7 cellular contexts compared by ENCODE assay signal in genomic region chr3:148992027-148992634, GRCh38. TPM values are rescaled to one million over a fixed set of nuclear protein-coding genes. Genes with fewer than 3 reads are reported as not detected.
DNase-seq lines count a peak whose midpoint lies in the region; ATAC-seq, FAIRE-seq and TF ChIP-seq lines count a peak whose summit lies in the region.

No MANE protein-coding gene starts in this region.

- no peaks in the 10 kb centered on the region for H3K9me3 Mint-ChIP-seq in T-helper 2 cell treated with Interferon-gamma antibody and Interleukin-4, amounts not matched to agents 5 μg/mL and 100 μg/mL, for 36 hours
- no peaks in the 10 kb centered on the region for H3K9me3 Mint-ChIP-seq in stimulated activated effector memory CD8-positive, alpha-beta T cell treated with anti-CD3 and anti-CD28 coated beads, Interleukin-12 subunit alpha, Interleukin-12 subunit beta, amount 100 ng/mL, for 72 hours

- peaks cover 2 to 14% of the 10 kb centered on the region in 2 experiments; a peak in 3 of 5 replicates for H3K36me3 ChIP-seq in HepG2 (replicated peaks in 1 of 2; ENCODE audit: control insufficient read depth in 1 of 2, insufficient read depth in 2 of 2, low read length in 2 of 2)

- FAIRE-seq in HepG2 (lab: Jason Lieb, UNC) = no peak

- H3K27me3 Mint-ChIP-seq in T-helper 2 cell treated with Interferon-gamma antibody and Interleukin-4, amounts not matched to agents 5 μg/mL and 100 μg/mL, for 36 hours (ENCODE audit: low read depth) = no peaks in the 10 kb centered on the region

- intact Hi-C loops in HepG2 (cut with micrococcal nuclease; ENCODE audit: unreplicated experiment) = loop anchor here (2.0 kb wide), 1 partner anchor 19 kb away; no protein-coding TSS in a partner anchor

- H3K4me2 ChIP-seq in HepG2 (ENCODE audit: low read depth, low read length) = peak overlapping the region; percentile 70

- peaks cover 0 to 18% of the 10 kb centered on the region in 2 experiments; a peak in 2 of 5 replicates for H3K27me3 ChIP-seq in HepG2 (ENCODE audit: control insufficient read depth in 1 of 2, insufficient read depth in 2 of 2, low read length in 2 of 2)

- H3K4me3 ChIP-seq in GM08714 (ENCODE audit: low read length) (peak overlapping the region; percentile 93), HepG2 (replicated peaks in 1 of 3; ENCODE audit: insufficient read depth in 1 of 3, low read depth in 2 of 3, low read length in 3 of 3) (peak overlapping the region; percentile 85 to 88 (median 87))

- peak overlapping the region; percentile 76 for H3K27ac Mint-ChIP-seq in T-helper 2 cell treated with Interferon-gamma antibody and Interleukin-4, amounts not matched to agents 5 μg/mL and 100 μg/mL, for 36 hours
- H3K27ac Mint-ChIP-seq in stimulated activated effector memory CD8-positive, alpha-beta T cell treated with anti-CD3 and anti-CD28 coated beads, Interleukin-12 subunit alpha, Interleukin-12 subunit beta, amount 100 ng/mL, for 72 hours = peak overlapping the region; percentile 96

- DNase-seq in T-helper 2 cell treated with Interferon-gamma antibody and Interleukin-4, amounts not matched to agents 5 μg/mL and 100 μg/mL, for 36 hours (ENCODE audit: low spot score) = peak; percentile 27
- DNase-seq in HepG2 (ENCODE audit: low spot score) = peak; percentile 8
- DNase-seq in stimulated activated effector memory CD8-positive, alpha-beta T cell treated with anti-CD3 and anti-CD28 coated beads, Interleukin-12 subunit alpha, Interleukin-12 subunit beta, amount 100 ng/mL, for 72 hours (ENCODE audit: low spot score in 2 of 2) = peak; percentile 28 to 75

- peak overlapping the region; percentile 79 for H3K4me3 Mint-ChIP-seq in T-helper 2 cell treated with Interferon-gamma antibody and Interleukin-4, amounts not matched to agents 5 μg/mL and 100 μg/mL, for 36 hours
- H3K4me3 Mint-ChIP-seq in stimulated activated effector memory CD8-positive, alpha-beta T cell treated with anti-CD3 and anti-CD28 coated beads, Interleukin-12 subunit alpha, Interleukin-12 subunit beta, amount 100 ng/mL, for 72 hours = peak overlapping the region; percentile 82

- CTCF ChIA-PET in HepG2 (lab: Yijun Ruan, JAX; ENCODE audit: low intra/inter-chr PET ratio, low total read pairs) = no interaction called here

- TF ChIP-seq EP300 in HepG2 (IDR thresholded peaks at IDR 0.05; ENCODE audit: low read depth in 2 of 2, low read length in 2 of 2) (no peak), HepG2 (CRISPR knock-in tag; IDR thresholded peaks at IDR 0.05; ENCODE audit: borderline replicate concordance) (no peak)

- peaks cover 23% of the 10 kb centered on the region for H3K36me3 Mint-ChIP-seq in T-helper 2 cell treated with Interferon-gamma antibody and Interleukin-4, amounts not matched to agents 5 μg/mL and 100 μg/mL, for 36 hours (ENCODE audit: low read depth)
- H3K36me3 Mint-ChIP-seq in stimulated activated effector memory CD8-positive, alpha-beta T cell treated with anti-CD3 and anti-CD28 coated beads, Interleukin-12 subunit alpha, Interleukin-12 subunit beta, amount 100 ng/mL, for 72 hours = peaks cover 53% of the 10 kb centered on the region

- TF ChIP-seq RAD21 in HepG2 (CRISPR knock-in tag; IDR thresholded peaks at IDR 0.05) = no peak

- no TSS peak for BruUV-seq in HepG2 (replicated peaks; lab: Mats Ljungman, UMichigan)

- WGBS in HepG2 (ENCODE audit: low lambda C conversion rate) = 12% methylated on average over 4 of the region's 34 CpGs

- H3K4me1 Mint-ChIP-seq in T-helper 2 cell treated with Interferon-gamma antibody and Interleukin-4, amounts not matched to agents 5 μg/mL and 100 μg/mL, for 36 hours (ENCODE audit: low read depth) = peaks cover 20% of the 10 kb centered on the region
- H3K4me1 Mint-ChIP-seq in stimulated activated effector memory CD8-positive, alpha-beta T cell treated with anti-CD3 and anti-CD28 coated beads, Interleukin-12 subunit alpha, Interleukin-12 subunit beta, amount 100 ng/mL, for 72 hours = peaks cover 55% of the 10 kb centered on the region

- in situ Hi-C loops in HepG2 (cut with HindIII; ENCODE audit: extremely low pct_ligation_motif_present, low pct_unique_long_range_greater_than_20kb) = no loop called here

- H2AFZ ChIP-seq in HepG2 (ENCODE audit: low read length) = peak overlapping the region; percentile 29

- H3K9me3 ChIP-seq in HepG2 (ENCODE audit: low read length) = no peaks in the 10 kb centered on the region

- H3K9ac ChIP-seq in HepG2 (ENCODE audit: insufficient read depth, low read depth, low read length) = peak overlapping the region; percentile 82

- H3K79me2 ChIP-seq in HepG2 (ENCODE audit: insufficient read depth, low read length) = peaks cover 5% of the 10 kb centered on the region

- POLR2A ChIA-PET in HepG2 (lab: Yijun Ruan, JAX) = interaction anchor here (1.0 to 1.9 kb wide), 5 partner anchors 12 to 139 kb away, joined by 3 to 7 read pairs (median 3); no protein-coding TSS in a partner anchor

- H3K4me1 ChIP-seq in HepG2 (ENCODE audit: insufficient read depth, low read length) = peaks cover 27% of the 10 kb centered on the region

- H4K20me1 ChIP-seq in HepG2 (ENCODE audit: insufficient read depth, low read length) = no peaks in the 10 kb centered on the region

- TF ChIP-seq POLR2A in HepG2 (IDR thresholded peaks at IDR 0.05; ENCODE audit: insufficient read depth in 1 of 2, low read depth in 2 of 2, low read length in 2 of 2) = peak in 1 of 2 experiments; percentile 27; a peak in 1 of 4 replicates

- no peak for TF ChIP-seq CTCF in HepG2 (CRISPR knock-in tag; IDR thresholded peaks at IDR 0.05)

- peak overlapping the region; percentile 39 for H3K27ac ChIP-seq in cingulate gyrus (ENCODE audit: low read depth, low read length)
- H3K27ac ChIP-seq in HepG2 (ENCODE audit: extremely low read length, insufficient read depth, low read length) = peak overlapping the region; percentile 67

- ATAC-seq in GM21381 (IDR thresholded peaks at IDR 0.05; ENCODE audit: unreplicated experiment) = peak; percentile 24
- peak; percentile 9 for ATAC-seq in HG03575 (IDR thresholded peaks at IDR 0.05; ENCODE audit: extremely low read depth, insufficient number of reproducible peaks, low FRiP score, unreplicated experiment)
- peak; percentile 67 for ATAC-seq in HepG2
- peak; percentile 11 for ATAC-seq in stimulated activated effector memory CD8-positive, alpha-beta T cell treated with anti-CD3 and anti-CD28 coated beads, Interleukin-12 subunit alpha, Interleukin-12 subunit beta, amount 100 ng/mL, for 72 hours

TF ChIP-seq in HepG2, 621 proteins besides CTCF, POLR2A, EP300 and RAD21 (continues in another document):
- peak; percentile 46 for TF ChIP-seq ZFX (CRISPR knock-in tag; IDR thresholded peaks at IDR 0.05; ENCODE audit: low read depth)

RNA-seq across cellular contexts. Expression of gene GYG1, which starts 0.8 kb away (rescaled TPM):
- 28.1 and 52.1 TPM in 2 replicates for total RNA-seq in HepG2 (2016; rRNA removed; fragmentation: Illumina TruSeq; extraction: Trizol)
- total RNA-seq in HepG2 (2016; cell fraction: cytosol; rRNA removed; fragmentation: Illumina TruSeq; extraction: Trizol; ENCODE audit: low read depth) = 29.8 and 30.1 TPM in 2 replicates
- 29.9 and 49.6 TPM in 2 replicates for total RNA-seq in HepG2 (2016; cell fraction: insoluble cytoplasmic fraction; rRNA removed; fragmentation: Illumina TruSeq; extraction: Trizol)
- total RNA-seq in HepG2 (2016; cell fraction: membrane; rRNA removed; fragmentation: Illumina TruSeq; extraction: Trizol) = 48.6 and 49.9 TPM in 2 replicates
- 19.3 and 23.2 TPM in 2 replicates for total RNA-seq in HepG2 (2016; cell fraction: nucleus; rRNA removed; fragmentation: Illumina TruSeq; extraction: Trizol)
- polyA plus RNA-seq in HepG2 (2011; rRNA removed) = 12.6 and 15.7 TPM in 2 replicates
- polyA plus RNA-seq in HepG2 (2011; cell fraction: cytosol; rRNA removed) = 12.4 and 14.4 TPM in 2 replicates
- 6.8 and 22.5 TPM in 2 replicates for polyA plus RNA-seq in HepG2 (2011; cell fraction: nucleus; rRNA removed)
- 25.0 and 29.0 TPM in 2 replicates for polyA plus RNA-seq in HepG2 (2012)
- 37.1 and 42.6 TPM in 2 replicates for polyA plus RNA-seq in HepG2 (2016; cell fraction: cytosol; fragmentation: Illumina TruSeq; extraction: Trizol; ENCODE audit: low read depth)
- 61.5 and 63.2 TPM in 2 replicates for polyA plus RNA-seq in HepG2 (2016; cell fraction: insoluble cytoplasmic fraction; fragmentation: Illumina TruSeq; extraction: Trizol; ENCODE audit: low read depth)
- 44.2 and 46.2 TPM in 2 replicates for polyA plus RNA-seq in HepG2 (2016; cell fraction: membrane; fragmentation: Illumina TruSeq; extraction: Trizol; ENCODE audit: low read depth)
- 28.3 and 28.8 TPM in 2 replicates for polyA plus RNA-seq in HepG2 (2016; cell fraction: nucleus; fragmentation: Illumina TruSeq; extraction: Trizol; ENCODE audit: insufficient read depth, low read depth)
- polyA minus RNA-seq in HepG2 (2011; rRNA and poly(A)+ RNA removed; ENCODE audit: low replicate concordance) = 20.7 and 24.7 TPM in 2 replicates
- polyA minus RNA-seq in HepG2 (2011; cell fraction: cytosol; rRNA and poly(A)+ RNA removed) = 20.1 and 21.1 TPM in 2 replicates
- polyA minus RNA-seq in HepG2 (2011; cell fraction: nucleus; rRNA and poly(A)+ RNA removed) = 16.4 and 23.9 TPM in 2 replicates

Comparison
In these comparisons a context has a peak if more than half of its experiments do, and no peak if none do; other contexts are left out.
1. Peak in every context shown above with its lines: DNase-seq, ATAC-seq, H3K4me3 ChIP-seq and H3K27ac ChIP-seq.
2. ATAC-seq: peak in every context shown above with its lines; median percentile 67 in HepG2; 24 in GM21381; 11 in stimulated activated effector memory CD8-positive, alpha-beta T cell treated with anti-CD3 and anti-CD28 coated beads, Interleukin-12 subunit alpha, Interleukin-12 subunit beta, amount 100 ng/mL, for 72 hours; 9 in HG03575.